Comparison of ENCODE assay signal across 9 cellular contexts in genomic region chr21:45154511-45155508, GRCh38.
A peak's percentile ranks its signal among the peaks of the same experiment; 100 is the strongest.
DNase-seq lines count a peak whose midpoint lies in the region; ATAC-seq lines count a peak whose summit lies in the region.
"Had no signal": no experiment of that assay in that cellular context is flagged by ENCODE, and none has a peak within 500 bp of the region (broad histone marks: within the 10 kb centered on the region; RNA-seq: fewer than 3 reads in every experiment).

No MANE protein-coding gene starts in this region.

- peaks cover 8% of the 10 kb centered on the region for H3K4me1 ChIP-seq in NT2/D1 (ENCODE audit: insufficient read depth, insufficient read length)
- peaks cover 23 to 43% of the 10 kb centered on the region in 2 donors for H3K4me1 ChIP-seq in neuronal stem cell (ENCODE audit: control insufficient read depth in 2 of 2, insufficient read depth in 1 of 2, low read depth in 1 of 2, low read length in 2 of 2)

- H2AK5ac ChIP-seq in neuronal stem cell (ENCODE audit: low read depth, low read length): no peak overlapping the region

- H3K23ac ChIP-seq in neuronal stem cell (ENCODE audit: low read depth, low read length, poor library complexity): no peak overlapping the region

- H4K8ac ChIP-seq in neuronal stem cell (ENCODE audit: low read depth, low read length): no peak overlapping the region

- H2BK5ac ChIP-seq in neuronal stem cell (ENCODE audit: low read length): no peak overlapping the region

- H3K79me1 ChIP-seq in neuronal stem cell (ENCODE audit: low read depth, low read length): peaks cover 2% of the 10 kb centered on the region

- no CpG with 5 or more reads among the region's 9 CpGs for WGBS in neuronal stem cell (ENCODE audit: extremely low coverage in 2 of 2, insufficient read length in 2 of 2, insufficient replicate concordance in 1 of 2), 2 donors

- no peak overlapping the region for H2AFZ ChIP-seq in neuronal stem cell (ENCODE audit: low read length)

- no peak overlapping the region for H2BK120ac ChIP-seq in neuronal stem cell (ENCODE audit: low read depth, low read length)

- H3K4me3 ChIP-seq in NT2/D1 (ENCODE audit: insufficient read length, low read depth): no peak overlapping the region
- H3K4me3 ChIP-seq in neuronal stem cell (ENCODE audit: low read length in 2 of 2): no peak overlapping the region

- no peak overlapping the region for H3K27ac ChIP-seq in neuronal stem cell (replicated peaks; ENCODE audit: low read length)
- H3K27ac ChIP-seq: 22Rv1 had no signal

- H3K14ac ChIP-seq in neuronal stem cell (ENCODE audit: low read length): no peak overlapping the region

- H3K9me3 ChIP-seq in NT2/D1 (ENCODE audit: insufficient read depth, low read length): no peaks in the 10 kb centered on the region; the same call in 1 of the 2 replicates
- H3K9me3 ChIP-seq in neuronal stem cell (replicated peaks in 1 of 2; ENCODE audit: control insufficient read depth in 2 of 2, insufficient read depth in 1 of 2, low read depth in 1 of 2, low read length in 2 of 2): no peaks in the 10 kb centered on the region

- no peak overlapping the region for H2BK12ac ChIP-seq in neuronal stem cell (ENCODE audit: low read length)

- H3K9ac ChIP-seq in NT2/D1 (ENCODE audit: insufficient read length, low read depth): no peak overlapping the region
- H3K9ac ChIP-seq in neuronal stem cell (ENCODE audit: low read depth, low read length, poor library complexity): peak overlapping the region; percentile 21

- no peak overlapping the region for H3K4ac ChIP-seq in neuronal stem cell (ENCODE audit: low read length)

- H4K91ac ChIP-seq in neuronal stem cell (ENCODE audit: low read depth, low read length, poor library complexity): no peak overlapping the region

- no peak overlapping the region for H3K18ac ChIP-seq in neuronal stem cell (ENCODE audit: low read length)

- peaks cover 3% of the 10 kb centered on the region for H3K36me3 ChIP-seq in NT2/D1 (ENCODE audit: insufficient read depth, insufficient read length, low read length)
- H3K36me3 ChIP-seq in neuronal stem cell (replicated peaks in 1 of 2; ENCODE audit: control insufficient read depth in 2 of 2, insufficient read depth in 2 of 2, low read length in 2 of 2): no peaks in the 10 kb centered on the region

- H3K27me3 ChIP-seq in NT2/D1 (ENCODE audit: insufficient read depth, insufficient read length) (no peaks in the 10 kb centered on the region), neuronal stem cell (ENCODE audit: control insufficient read depth in 3 of 3, insufficient read depth in 3 of 3, low read depth in 1 of 3, low read length in 3 of 3) (no peaks in the 10 kb centered on the region)

- H2BK15ac ChIP-seq in neuronal stem cell (ENCODE audit: low read length): no peak overlapping the region

- no peak overlapping the region for H3K4me2 ChIP-seq in neuronal stem cell (ENCODE audit: insufficient read depth, low read length, poor library complexity, severe bottlenecking)

- ATAC-seq in HG03457 (IDR thresholded peaks at IDR 0.05; ENCODE audit: unreplicated experiment): no peak

- peak; percentile 12 for DNase-seq in DMS153 (lab: John Stamatoyannopoulos, UW)
- no peak for DNase-seq in DMS153 treated with DMSO at 0.1 percent for 48 hours (lab: John Stamatoyannopoulos, UW; ENCODE audit: unreplicated experiment)
- peak; percentile 57 for DNase-seq in NT2/D1 (ENCODE audit: low read depth, low spot score)
- DNase-seq in central memory CD4-positive, alpha-beta T cell: peak; percentile 52
- DNase-seq in neuronal stem cell (ENCODE audit: low spot score): no peak
- no peak for DNase-seq in NCI-H1436 treated with DMSO at 0.1 percent for 48 hours (lab: John Stamatoyannopoulos, UW)
- DNase-seq in activated gamma-delta T cell treated with Interleukin-2 at 50 U/mL for 16 hours: no peak

Comparison
In these comparisons a context has a peak if more than half of its experiments do, and no peak if none do; other contexts are left out.
1. DNase-seq: peak in DMS153 (single experiment), NT2/D1 (single experiment) and central memory CD4-positive, alpha-beta T cell (single experiment); none in DMS153 treated with DMSO at 0.1 percent for 48 hours (single experiment), neuronal stem cell (single experiment), NCI-H1436 treated with DMSO at 0.1 percent for 48 hours (single experiment) and activated gamma-delta T cell treated with Interleukin-2 at 50 U/mL for 16 hours (single experiment).